ENCODE assay signal across 1 cellular context in genomic region chr6:89637960-89638319, GRCh38.
TF ChIP-seq lines count a peak whose summit lies in the region.

No MANE protein-coding gene starts in this region.

TF ChIP-seq in GM23338, 12 proteins besides CTCF, POLR2A, EP300 and RAD21 (continued from another document):
- TF ChIP-seq, protein P1, sequence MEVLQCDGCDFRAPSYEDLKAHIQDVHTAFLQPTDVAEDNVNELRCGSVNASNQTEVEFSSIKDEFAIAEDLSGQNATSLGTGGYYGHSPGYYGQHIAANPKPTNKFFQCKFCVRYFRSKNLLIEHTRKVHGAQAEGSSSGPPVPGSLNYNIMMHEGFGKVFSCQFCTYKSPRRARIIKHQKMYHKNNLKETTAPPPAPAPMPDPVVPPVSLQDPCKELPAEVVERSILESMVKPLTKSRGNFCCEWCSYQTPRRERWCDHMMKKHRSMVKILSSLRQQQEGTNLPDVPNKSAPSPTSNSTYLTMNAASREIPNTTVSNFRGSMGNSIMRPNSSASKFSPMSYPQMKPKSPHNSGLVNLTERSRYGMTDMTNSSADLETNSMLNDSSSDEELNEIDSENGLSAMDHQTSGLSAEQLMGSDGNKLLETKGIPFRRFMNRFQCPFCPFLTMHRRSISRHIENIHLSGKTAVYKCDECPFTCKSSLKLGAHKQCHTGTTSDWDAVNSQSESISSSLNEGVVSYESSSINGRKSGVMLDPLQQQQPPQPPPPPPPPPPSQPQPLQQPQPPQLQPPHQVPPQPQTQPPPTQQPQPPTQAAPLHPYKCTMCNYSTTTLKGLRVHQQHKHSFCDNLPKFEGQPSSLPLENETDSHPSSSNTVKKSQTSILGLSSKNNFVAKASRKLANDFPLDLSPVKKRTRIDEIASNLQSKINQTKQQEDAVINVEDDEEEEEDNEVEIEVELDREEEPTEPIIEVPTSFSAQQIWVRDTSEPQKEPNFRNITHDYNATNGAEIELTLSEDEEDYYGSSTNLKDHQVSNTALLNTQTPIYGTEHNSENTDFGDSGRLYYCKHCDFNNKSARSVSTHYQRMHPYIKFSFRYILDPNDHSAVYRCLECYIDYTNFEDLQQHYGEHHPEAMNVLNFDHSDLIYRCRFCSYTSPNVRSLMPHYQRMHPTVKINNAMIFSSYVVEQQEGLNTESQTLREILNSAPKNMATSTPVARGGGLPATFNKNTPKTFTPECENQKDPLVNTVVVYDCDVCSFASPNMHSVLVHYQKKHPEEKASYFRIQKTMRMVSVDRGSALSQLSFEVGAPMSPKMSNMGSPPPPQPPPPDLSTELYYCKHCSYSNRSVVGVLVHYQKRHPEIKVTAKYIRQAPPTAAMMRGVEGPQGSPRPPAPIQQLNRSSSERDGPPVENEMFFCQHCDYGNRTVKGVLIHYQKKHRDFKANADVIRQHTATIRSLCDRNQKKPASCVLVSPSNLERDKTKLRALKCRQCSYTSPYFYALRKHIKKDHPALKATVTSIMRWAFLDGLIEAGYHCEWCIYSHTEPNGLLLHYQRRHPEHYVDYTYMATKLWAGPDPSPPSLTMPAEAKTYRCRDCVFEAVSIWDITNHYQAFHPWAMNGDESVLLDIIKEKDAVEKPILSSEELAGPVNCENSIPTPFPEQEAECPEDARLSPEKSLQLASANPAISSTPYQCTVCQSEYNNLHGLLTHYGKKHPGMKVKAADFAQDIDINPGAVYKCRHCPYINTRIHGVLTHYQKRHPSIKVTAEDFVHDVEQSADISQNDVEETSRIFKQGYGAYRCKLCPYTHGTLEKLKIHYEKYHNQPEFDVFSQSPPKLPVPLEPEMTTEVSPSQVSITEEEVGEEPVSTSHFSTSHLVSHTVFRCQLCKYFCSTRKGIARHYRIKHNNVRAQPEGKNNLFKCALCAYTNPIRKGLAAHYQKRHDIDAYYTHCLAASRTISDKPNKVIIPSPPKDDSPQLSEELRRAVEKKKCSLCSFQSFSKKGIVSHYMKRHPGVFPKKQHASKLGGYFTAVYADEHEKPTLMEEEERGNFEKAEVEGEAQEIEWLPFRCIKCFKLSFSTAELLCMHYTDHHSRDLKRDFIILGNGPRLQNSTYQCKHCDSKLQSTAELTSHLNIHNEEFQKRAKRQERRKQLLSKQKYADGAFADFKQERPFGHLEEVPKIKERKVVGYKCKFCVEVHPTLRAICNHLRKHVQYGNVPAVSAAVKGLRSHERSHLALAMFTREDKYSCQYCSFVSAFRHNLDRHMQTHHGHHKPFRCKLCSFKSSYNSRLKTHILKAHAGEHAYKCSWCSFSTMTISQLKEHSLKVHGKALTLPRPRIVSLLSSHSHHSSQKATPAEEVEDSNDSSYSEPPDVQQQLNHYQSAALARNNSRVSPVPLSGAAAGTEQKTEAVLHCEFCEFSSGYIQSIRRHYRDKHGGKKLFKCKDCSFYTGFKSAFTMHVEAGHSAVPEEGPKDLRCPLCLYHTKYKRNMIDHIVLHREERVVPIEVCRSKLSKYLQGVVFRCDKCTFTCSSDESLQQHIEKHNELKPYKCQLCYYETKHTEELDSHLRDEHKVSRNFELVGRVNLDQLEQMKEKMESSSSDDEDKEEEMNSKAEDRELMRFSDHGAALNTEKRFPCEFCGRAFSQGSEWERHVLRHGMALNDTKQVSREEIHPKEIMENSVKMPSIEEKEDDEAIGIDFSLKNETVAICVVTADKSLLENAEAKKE (CRISPR knock-in tag; IDR thresholded peaks at IDR 0.05), result no peak
- TF ChIP-seq ZNF114 (CRISPR knock-in tag; IDR thresholded peaks at IDR 0.05) (no peak), ZNF331 (CRISPR knock-in tag; IDR thresholded peaks at IDR 0.05; ENCODE audit: low read depth) (no peak), STAT1 (IDR thresholded peaks at IDR 0.05; ENCODE audit: unreplicated experiment) (no peak), EZH2phosphoT487 (IDR thresholded peaks at IDR 0.05; ENCODE audit: unreplicated experiment) (no peak), EZH2 (IDR thresholded peaks at IDR 0.05; ENCODE audit: low read depth, unreplicated experiment) (no peak)
